In the genomic region with DNA sequence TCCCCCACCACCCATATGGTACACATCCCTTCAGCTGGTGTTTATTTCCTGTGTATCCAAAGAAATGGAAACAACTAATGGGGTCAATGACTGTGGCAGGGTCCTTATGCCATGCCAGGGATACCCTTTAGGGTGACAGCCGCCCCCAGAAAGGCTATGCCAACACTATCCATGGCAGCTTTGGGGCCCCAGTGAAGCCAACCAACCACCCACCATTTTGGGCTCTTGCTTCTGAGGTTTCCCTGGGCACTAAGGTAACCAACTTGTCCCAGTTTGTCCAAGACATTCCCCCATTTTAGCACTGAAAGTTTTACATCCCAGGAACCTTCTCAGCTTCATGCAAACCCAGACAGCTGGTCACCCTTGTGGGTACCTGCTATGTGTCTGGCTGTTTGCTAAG, we compare ENCODE assay signal across 32 cellular contexts.
"Had no signal": no experiment of that assay in that cellular context is flagged by ENCODE, and none has a peak within 500 bp of the region (broad histone marks: within the 10 kb centered on the region; RNA-seq: fewer than 3 reads in every experiment).

No MANE protein-coding gene starts in this region.

- H3K4me1 ChIP-seq: adrenal gland, ascending aorta, breast epithelium had no signal

- DNase-seq: activated effector memory CD4-positive, alpha-beta T cell treated with anti-CD3 and anti-CD28 coated beads, Interleukin-2, amount 50 U/mL, for 16 hours; activated effector memory CD4-positive, alpha-beta T cell treated with Interleukin-2 at 50 U/mL for 16 hours; activated gamma-delta T cell; activated gamma-delta T cell treated with Interleukin-2 at 50 U/mL for 16 hours; activated naive CD4-positive, alpha-beta T cell; activated naive CD4-positive, alpha-beta T cell treated with anti-CD3 and anti-CD28 coated beads for 36 hours; activated naive CD4-positive, alpha-beta T cell treated with anti-CD3 and anti-CD28 coated beads, Interleukin-2, amount 10 ng/mL, durations not matched to agents 7 days and 5 days; activated naive CD4-positive, alpha-beta T cell treated with anti-CD3 and anti-CD28 coated beads, Interleukin-2, amount 50 U/mL, for 16 hours; activated naive CD4-positive, alpha-beta T cell treated with Interleukin-2 at 50 U/mL for 16 hours; activated naive CD8-positive, alpha-beta T cell treated with anti-CD3 and anti-CD28 coated beads for 36 hours; activated naive CD8-positive, alpha-beta T cell treated with anti-CD3 and anti-CD28 coated beads, Interleukin-2, amount 10 ng/mL, durations not matched to agents 7 days and 5 days; activated naive CD8-positive, alpha-beta T cell treated with anti-CD3 and anti-CD28 coated beads, Interleukin-2, amount 50 U/mL, for 24 hours; activated T-cell treated with anti-CD3 and anti-CD28 coated beads, Interleukin-2, amount 50 U/mL, for 24 hours; activated T-cell treated with anti-CD3 and anti-CD28 coated beads, Interleukin-2, amount 50 U/mL, for 4 hours; activated T-cell treated with anti-CD3 and anti-CD28 coated beads, Interleukin-2, amount 50 U/mL, for 48 hours; activated T-cell treated with anti-CD3 and anti-CD28 coated beads, Interleukin-2, amount 50 U/mL, for 72 hours; adrenal gland; amniotic stem cell; amygdala; anterior cingulate cortex; aorta; body of pancreas; brain microvascular endothelial cell; caudate nucleus; central memory CD4-positive, alpha-beta T cell; cerebellar nuclear complex had no signal

- ATAC-seq: activated naive CD4-positive, alpha-beta T cell treated with anti-CD3 and anti-CD28 coated beads, Interleukin-2, amount 50 U/mL, for 72 hours; activated naive CD8-positive, alpha-beta T cell treated with anti-CD3 and anti-CD28 coated beads, Interleukin-2, amount 50 U/mL, for 24 hours; activated T-cell treated with anti-CD3 and anti-CD28 coated beads, Interleukin-2, amount 50 U/mL, for 4 hours; activated T-cell treated with anti-CD3 and anti-CD28 coated beads, Interleukin-2, amount 50 U/mL, for 72 hours; activated T-helper 17 cell treated with anti-CD3 and anti-CD28 coated beads, Interleukin-2, amount 50 U/mL, for 72 hours; body of pancreas had no signal

- H3K27me3 ChIP-seq: adrenal gland, ascending aorta, body of pancreas, breast epithelium had no signal

- H3K9me3 ChIP-seq: adrenal gland, ascending aorta, body of pancreas, breast epithelium had no signal

- H3K4me3 ChIP-seq: adrenal gland, ascending aorta, body of pancreas, breast epithelium, cardiac muscle cell had no signal

- H3K36me3 ChIP-seq: adrenal gland, ascending aorta, brain microvascular endothelial cell, breast epithelium, cardiac muscle cell had no signal

- H3K27ac ChIP-seq: adrenal gland, ascending aorta, body of pancreas, brain microvascular endothelial cell, breast epithelium, cardiac muscle cell had no signal

- FAIRE-seq: astrocyte had no signal
